24 cellular contexts compared by ENCODE assay signal in genomic region chrX:53666171-53666570, GRCh38.
"Had no signal": no experiment of that assay in that cellular context is flagged by ENCODE, and none has a peak within 500 bp of the region (broad histone marks: within the 10 kb centered on the region; RNA-seq: fewer than 3 reads in every experiment).

No MANE protein-coding gene starts in this region.

- H3K27me3 ChIP-seq: gastrocnemius medialis, neural progenitor cell, spleen had no signal

- H3K4me3 Mint-ChIP-seq: activated T-helper 1 cell treated with anti-CD3 and anti-CD28 coated beads, Interleukin-12 subunit alpha, Interleukin-12 subunit beta, Interleukin-2, Interleukin-4 antibody, amounts not matched to agents 30 ng/mL and 10 ng/mL and 1 ng/mL, durations not matched to agents 14 hours and 24 hours and 36 hours; naive thymus-derived CD8-positive, alpha-beta T cell; neural progenitor cell; type B pancreatic cell had no signal

- H3K36me3 ChIP-seq: gastrocnemius medialis, uterus had no signal

- DNase-seq: activated CD4-positive, alpha-beta T cell treated with anti-CD3 and anti-CD28 coated beads for 48 hours; activated CD4-positive, alpha-beta T cell treated with anti-CD3 and anti-CD28 coated beads, Interleukin-2, amount 50 U/mL, for 48 hours; activated effector memory CD4-positive, alpha-beta T cell treated with anti-CD3 and anti-CD28 coated beads, Interleukin-2, amount 50 U/mL, for 16 hours; activated naive CD4-positive, alpha-beta T cell treated with anti-CD3 and anti-CD28 coated beads, Interleukin-2, amount 50 U/mL, for 16 hours; anterior cingulate cortex; dorsolateral prefrontal cortex; effector memory CD4-positive, alpha-beta T cell; erythroblast; gastrocnemius medialis; glutamatergic neuron; naive thymus-derived CD8-positive, alpha-beta T cell; occipital lobe; right cardiac atrium; spleen; stimulated activated CD4-positive, alpha-beta T cell treated with anti-CD3 and anti-CD28 coated beads, Interleukin-2, amount 100 ng/mL, for 48 hours; stimulated activated naive CD4-positive, alpha-beta T cell treated with Interleukin-2 at 50 U/mL for 16 hours; T-helper 1 cell; uterus had no signal

- H3K4me1 ChIP-seq: neural progenitor cell had no signal

- H3K9me3 Mint-ChIP-seq: activated T-helper 1 cell treated with anti-CD3 and anti-CD28 coated beads, Interleukin-12 subunit alpha, Interleukin-12 subunit beta, Interleukin-2, Interleukin-4 antibody, amounts not matched to agents 30 ng/mL and 10 ng/mL and 1 ng/mL, durations not matched to agents 14 hours and 24 hours and 36 hours; naive thymus-derived CD8-positive, alpha-beta T cell; neural progenitor cell; type B pancreatic cell had no signal

- FAIRE-seq: islet of Langerhans had no signal

- H3K4me3 ChIP-seq: coronary artery, dorsolateral prefrontal cortex, gastrocnemius medialis, neural progenitor cell, spleen, uterus had no signal

- ATAC-seq: gastrocnemius medialis; naive thymus-derived CD8-positive, alpha-beta T cell; right cardiac atrium had no signal

- H3K27me3 Mint-ChIP-seq: naive thymus-derived CD8-positive, alpha-beta T cell; type B pancreatic cell had no signal

- H3K27ac ChIP-seq: coronary artery, gastrocnemius medialis, neural progenitor cell, parathyroid adenoma, spleen, uterus had no signal

- H3K27ac Mint-ChIP-seq: activated T-helper 1 cell treated with anti-CD3 and anti-CD28 coated beads, Interleukin-12 subunit alpha, Interleukin-12 subunit beta, Interleukin-2, Interleukin-4 antibody, amounts not matched to agents 30 ng/mL and 10 ng/mL and 1 ng/mL, durations not matched to agents 14 hours and 24 hours and 36 hours; neural progenitor cell; type B pancreatic cell had no signal

- H3K9me3 ChIP-seq: gastrocnemius medialis, spleen, uterus had no signal

- H3K4me1 Mint-ChIP-seq: neural progenitor cell had no signal
